19 cellular contexts compared by ENCODE assay signal in genomic region chr14:58629273-58629672, GRCh38. TPM values are rescaled to one million over a fixed set of nuclear protein-coding genes. Genes with fewer than 3 reads are reported as not detected.
DNase-seq lines count a peak whose midpoint lies in the region; ATAC-seq, FAIRE-seq and TF ChIP-seq lines count a peak whose summit lies in the region.
"Had no signal": no experiment of that assay in that cellular context is flagged by ENCODE, and none has a peak within 500 bp of the region (broad histone marks: within the 10 kb centered on the region; RNA-seq: fewer than 3 reads in every experiment).

No MANE protein-coding gene starts in this region.

- peaks cover 2% of the 10 kb centered on the region for H3K27me3 ChIP-seq in astrocyte (ENCODE audit: insufficient read depth, low read length)

- H4K20me1 ChIP-seq in astrocyte (ENCODE audit: insufficient read depth, low read length): no peaks in the 10 kb centered on the region

- H3K9ac ChIP-seq in astrocyte (ENCODE audit: low read length): no peak overlapping the region

- H3K9me3 Mint-ChIP-seq in astrocyte (ENCODE audit: unreplicated experiment): no peaks in the 10 kb centered on the region
- H3K9me3 Mint-ChIP-seq: CD4-positive, alpha-beta memory T cell; T-cell had no signal

- H3K4me1 ChIP-seq in astrocyte (ENCODE audit: insufficient read depth, low read length): peaks cover 28% of the 10 kb centered on the region
- H3K4me1 ChIP-seq: BE2C had no signal

- no peak overlapping the region for H3K4me2 ChIP-seq in astrocyte (ENCODE audit: low read length)
- H3K4me2 ChIP-seq: PC-9 had no signal

- no peak overlapping the region for H3K4me3 ChIP-seq in astrocyte (ENCODE audit: insufficient read depth, low read depth, low read length)
- H3K4me3 ChIP-seq: PC-9 had no signal

- FAIRE-seq in HTR-8/SVneo (lab: Jason Lieb, UNC) (peak; percentile 66), astrocyte (lab: Jason Lieb, UNC) (no peak)

- ATAC-seq in HG03457 (IDR thresholded peaks at IDR 0.05; ENCODE audit: unreplicated experiment): no peak
- ATAC-seq: T-cell had no signal

- H3K4me1 Mint-ChIP-seq in astrocyte (ENCODE audit: low read depth, unreplicated experiment): peaks cover 24% of the 10 kb centered on the region

- no peak for DNase-seq in HTR-8/SVneo (ENCODE audit: insufficient read length, low spot score)
- DNase-seq in NCI-H69 (lab: John Stamatoyannopoulos, UW): peak; percentile 37
- no peak for DNase-seq in astrocyte (ENCODE audit: low read depth)
- peak; percentile 40 for DNase-seq in pons (ENCODE audit: low spot score)
- DNase-seq in COLO668 (lab: John Stamatoyannopoulos, UW; ENCODE audit: unreplicated experiment): no peak
- DNase-seq in anterior cingulate cortex (lab: John Stamatoyannopoulos, UW): no peak
- DNase-seq: BE2C; CD4-positive, alpha-beta memory T cell; GF-D8; H7; MM.1S; NCI-H1417; NCI-H2029; NCI-H2171 treated with DMSO at 0.1 percent for 48 hours; NCI-H510A; PC-9; T-cell had no signal

- no peaks in the 10 kb centered on the region for H3K36me3 Mint-ChIP-seq in astrocyte (ENCODE audit: low read depth, unreplicated experiment)
- H3K36me3 Mint-ChIP-seq: CD4-positive, alpha-beta memory T cell; T-cell had no signal

- no peaks in the 10 kb centered on the region for H3K9me3 ChIP-seq in astrocyte (ENCODE audit: insufficient read depth, low read depth, low read length)
- H3K9me3 ChIP-seq: BE2C had no signal

- H3K4me3 Mint-ChIP-seq in astrocyte (ENCODE audit: unreplicated experiment): no peak overlapping the region
- H3K4me3 Mint-ChIP-seq: CD4-positive, alpha-beta memory T cell; T-cell had no signal

- H2AFZ ChIP-seq in astrocyte (ENCODE audit: low read depth, low read length): no peak overlapping the region
- H2AFZ ChIP-seq: PC-9 had no signal

- H3K27ac ChIP-seq in astrocyte (ENCODE audit: low read depth, low read length): no peak overlapping the region
- H3K27ac ChIP-seq: PC-9 had no signal

- H3K27me3 Mint-ChIP-seq in astrocyte (ENCODE audit: low read depth, unreplicated experiment): no peaks in the 10 kb centered on the region

- H3K27ac Mint-ChIP-seq in astrocyte (ENCODE audit: unreplicated experiment): peak overlapping the region; percentile 50
- H3K27ac Mint-ChIP-seq: T-cell had no signal

- H3K36me3 ChIP-seq in astrocyte (ENCODE audit: insufficient read depth, low read length): no peaks in the 10 kb centered on the region
- H3K36me3 ChIP-seq: BE2C had no signal

- H3K79me2 ChIP-seq in astrocyte (ENCODE audit: insufficient read depth, low read length): no peaks in the 10 kb centered on the region

- TF ChIP-seq CTCF in astrocyte (IDR thresholded peaks at IDR 0.05; ENCODE audit: insufficient read depth, low read depth, low read length): no peak

RNA-seq across cellular contexts. Expression of gene DACT1, which starts 8.5 kb away (rescaled TPM):
- total RNA-seq in astrocyte: 49.3 and 55.0 TPM in 2 replicates
- total RNA-seq: HT1080, PC-9 had no signal

Comparison
In these comparisons a context has a peak if more than half of its experiments do, and no peak if none do; other contexts are left out.
1. DNase-seq: peak in NCI-H69 (single experiment) and pons (single experiment); none in HTR-8/SVneo (single experiment), astrocyte (single experiment), COLO668 (single experiment) and anterior cingulate cortex (0 of 58).